ENCODE assay signal across 1 cellular context in the genomic region with DNA sequence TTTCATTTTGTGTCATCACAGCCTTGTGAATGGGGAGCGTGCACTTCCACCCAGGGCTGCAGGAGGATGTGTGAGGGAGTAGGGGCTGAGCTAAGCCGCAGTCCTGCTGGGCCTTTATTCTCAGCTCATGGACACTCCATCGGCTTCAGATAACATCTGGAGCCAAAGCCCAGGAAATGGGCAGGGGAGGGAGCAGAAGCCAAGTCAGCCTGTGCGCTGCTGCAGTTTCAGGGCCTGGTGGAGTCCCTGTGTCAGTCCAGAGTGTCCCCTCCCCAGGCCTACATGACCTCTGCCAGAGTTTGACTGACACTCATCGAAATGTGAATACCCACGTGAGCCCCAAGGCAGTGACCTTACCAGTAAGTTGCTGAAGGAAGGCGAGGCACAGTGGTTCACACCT.
TF ChIP-seq lines count a peak whose summit lies in the region.

No MANE protein-coding gene starts in this region.

TF ChIP-seq in WTC11, 78 proteins besides CTCF, POLR2A, EP300 and RAD21 (continued from another document):
- TF ChIP-seq HMGXB4 (CRISPR knock-in tag; IDR thresholded peaks at IDR 0.05) (no peak), SP1 (CRISPR knock-in tag; conservative IDR thresholded peaks at IDR 0.05) (0 out of 2 replicates have a peak, but pooled peaks have one; percentile 41)
TF ChIP-seq in WTC11: peak in this region for 6.
